Comparison of ENCODE assay signal across 1 cellular context in genomic region chr5:77774981-77775772, GRCh38.
TF ChIP-seq lines count a peak whose summit lies in the region.

No MANE protein-coding gene starts in this region.

TF ChIP-seq in HepG2, 621 proteins besides CTCF, POLR2A, EP300 and RAD21 (continued from another document):
- TF ChIP-seq, protein P1, sequence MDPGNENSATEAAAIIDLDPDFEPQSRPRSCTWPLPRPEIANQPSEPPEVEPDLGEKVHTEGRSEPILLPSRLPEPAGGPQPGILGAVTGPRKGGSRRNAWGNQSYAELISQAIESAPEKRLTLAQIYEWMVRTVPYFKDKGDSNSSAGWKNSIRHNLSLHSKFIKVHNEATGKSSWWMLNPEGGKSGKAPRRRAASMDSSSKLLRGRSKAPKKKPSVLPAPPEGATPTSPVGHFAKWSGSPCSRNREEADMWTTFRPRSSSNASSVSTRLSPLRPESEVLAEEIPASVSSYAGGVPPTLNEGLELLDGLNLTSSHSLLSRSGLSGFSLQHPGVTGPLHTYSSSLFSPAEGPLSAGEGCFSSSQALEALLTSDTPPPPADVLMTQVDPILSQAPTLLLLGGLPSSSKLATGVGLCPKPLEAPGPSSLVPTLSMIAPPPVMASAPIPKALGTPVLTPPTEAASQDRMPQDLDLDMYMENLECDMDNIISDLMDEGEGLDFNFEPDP (CRISPR knock-in tag; conservative IDR thresholded peaks at IDR 0.05): 0 out of 2 replicates have a peak, but pooled peaks have one; percentile 44
- TF ChIP-seq ZNF749 (CRISPR knock-in tag; IDR thresholded peaks at IDR 0.05; ENCODE audit: borderline replicate concordance) (peak; percentile 33; the same call in 1 of the 2 replicates), MAFG (CRISPR knock-in tag; IDR thresholded peaks at IDR 0.05) (peak; percentile 14; the same call in 1 of the 2 replicates), MAFF (IDR thresholded peaks at IDR 0.05; ENCODE audit: low read depth, low read length) (peak; percentile 64; the same call in 1 of the 2 replicates), MAFK (conservative IDR thresholded peaks at IDR 0.05 in 1 of 2, IDR thresholded peaks at IDR 0.05 in 1 of 2; ENCODE audit: low read length in 2 of 2) (peak; percentile 71 to 83), FOXK2 (IDR thresholded peaks at IDR 0.05) (no peak), ZNF674 (CRISPR knock-in tag; IDR thresholded peaks at IDR 0.05; ENCODE audit: low read depth) (0 out of 2 replicates have a peak, but pooled peaks have one; percentile 6), NFKBIZ (CRISPR knock-in tag; IDR thresholded peaks at IDR 0.05) (0 out of 2 replicates have a peak, but pooled peaks have one; percentile 16), ZKSCAN8 (CRISPR knock-in tag; IDR thresholded peaks at IDR 0.05; ENCODE audit: borderline replicate concordance) (0 out of 2 replicates have a peak, but pooled peaks have one; percentile 0)
